Comparison of ENCODE assay signal across 36 cellular contexts in the genomic region with DNA sequence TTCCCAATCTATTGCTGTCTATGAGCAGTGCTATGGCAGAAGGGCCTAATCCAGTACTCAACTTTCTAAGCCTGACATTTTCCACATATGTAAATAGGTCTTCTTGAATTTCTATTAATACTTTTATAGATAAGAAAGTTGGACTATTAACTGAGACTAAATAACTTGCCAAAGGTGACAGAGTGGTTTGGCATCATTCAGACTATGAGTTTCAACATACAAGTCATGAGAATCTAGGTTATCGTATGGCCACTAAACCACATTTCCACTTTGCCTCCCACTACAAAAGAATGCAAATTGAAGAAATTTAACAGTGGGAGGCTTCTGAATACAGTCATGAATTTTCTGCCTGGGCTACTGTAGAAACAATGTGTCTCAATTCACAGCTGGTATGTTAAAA.
"Had no signal": no experiment of that assay in that cellular context is flagged by ENCODE, and none has a peak within 500 bp of the region (broad histone marks: within the 10 kb centered on the region; RNA-seq: fewer than 3 reads in every experiment).

No MANE protein-coding gene starts in this region.

- H3K4me1 ChIP-seq: Peyer's patch had no signal

- H3K4me2 ChIP-seq: KMS-11 had no signal

- H3K27me3 Mint-ChIP-seq: activated B cell treated with CpG ODN at 0.5 μM for 24 hours; activated CD4-positive, alpha-beta memory T cell treated with anti-CD3 and anti-CD28 coated beads for 36 hours; activated naive CD4-positive, alpha-beta T cell treated with anti-CD3 and anti-CD28 coated beads, Interleukin-2, amount 10 ng/mL, durations not matched to agents 7 days and 5 days; activated naive CD8-positive, alpha-beta T cell; activated naive CD8-positive, alpha-beta T cell treated with anti-CD3 and anti-CD28 coated beads, Interleukin-2, amount 50 U/mL, for 24 hours; brain had no signal

- H3K9me3 Mint-ChIP-seq: activated B cell treated with CpG ODN at 0.5 μM for 24 hours; activated CD4-positive, alpha-beta memory T cell treated with anti-CD3 and anti-CD28 coated beads for 36 hours; activated naive CD4-positive, alpha-beta T cell treated with anti-CD3 and anti-CD28 coated beads, Interleukin-2, amount 10 ng/mL, durations not matched to agents 7 days and 5 days; activated naive CD8-positive, alpha-beta T cell treated with anti-CD3 and anti-CD28 coated beads, Interleukin-2, amount 50 U/mL, for 24 hours; activated T-cell treated with anti-CD3 and anti-CD28 coated beads, Interleukin-2, amount 50 U/mL, for 4 hours; activated T-helper 1 cell treated with anti-CD3 and anti-CD28 coated beads, Interleukin-12 subunit alpha, Interleukin-12 subunit beta, Interleukin-2, Interleukin-4 antibody, amounts not matched to agents 30 ng/mL and 10 ng/mL and 1 ng/mL, durations not matched to agents 14 hours and 24 hours and 36 hours; brain had no signal

- H3K4me3 ChIP-seq: Peyer's patch had no signal

- H3K9ac ChIP-seq: KMS-11 had no signal

- FAIRE-seq: bronchial epithelial cell had no signal

- H3K9me3 ChIP-seq: Peyer's patch had no signal

- H3K27ac Mint-ChIP-seq: activated B cell treated with CpG ODN at 0.5 μM for 24 hours; activated CD4-positive, alpha-beta memory T cell treated with anti-CD3 and anti-CD28 coated beads for 36 hours; activated naive CD4-positive, alpha-beta T cell treated with anti-CD3 and anti-CD28 coated beads, Interleukin-2, amount 10 ng/mL, durations not matched to agents 7 days and 5 days; activated naive CD8-positive, alpha-beta T cell; activated naive CD8-positive, alpha-beta T cell treated with anti-CD3 and anti-CD28 coated beads, Interleukin-2, amount 50 U/mL, for 24 hours; activated T-helper 1 cell treated with anti-CD3 and anti-CD28 coated beads, Interleukin-12 subunit alpha, Interleukin-12 subunit beta, Interleukin-2, Interleukin-4 antibody, amounts not matched to agents 30 ng/mL and 10 ng/mL and 1 ng/mL, durations not matched to agents 14 hours and 24 hours and 36 hours; brain had no signal

- H3K4me3 Mint-ChIP-seq: activated B cell treated with CpG ODN at 0.5 μM for 24 hours; activated CD4-positive, alpha-beta memory T cell treated with anti-CD3 and anti-CD28 coated beads for 36 hours; activated naive CD4-positive, alpha-beta T cell treated with anti-CD3 and anti-CD28 coated beads, Interleukin-2, amount 10 ng/mL, durations not matched to agents 7 days and 5 days; activated naive CD8-positive, alpha-beta T cell; activated naive CD8-positive, alpha-beta T cell treated with anti-CD3 and anti-CD28 coated beads, Interleukin-2, amount 50 U/mL, for 24 hours; activated T-cell treated with anti-CD3 and anti-CD28 coated beads, Interleukin-2, amount 50 U/mL, for 4 hours; activated T-helper 1 cell treated with anti-CD3 and anti-CD28 coated beads, Interleukin-12 subunit alpha, Interleukin-12 subunit beta, Interleukin-2, Interleukin-4 antibody, amounts not matched to agents 30 ng/mL and 10 ng/mL and 1 ng/mL, durations not matched to agents 14 hours and 24 hours and 36 hours; brain had no signal

- H3K4me1 Mint-ChIP-seq: activated B cell treated with CpG ODN at 0.5 μM for 24 hours; activated naive CD4-positive, alpha-beta T cell treated with anti-CD3 and anti-CD28 coated beads, Interleukin-2, amount 10 ng/mL, durations not matched to agents 7 days and 5 days; activated naive CD8-positive, alpha-beta T cell treated with anti-CD3 and anti-CD28 coated beads, Interleukin-2, amount 50 U/mL, for 24 hours; brain had no signal

- H3K36me3 ChIP-seq: Peyer's patch had no signal

- H3K27me3 ChIP-seq: Peyer's patch had no signal

- ATAC-seq: activated naive CD8-positive, alpha-beta T cell treated with anti-CD3 and anti-CD28 coated beads, Interleukin-2, amount 50 U/mL, for 24 hours; activated T-cell treated with anti-CD3 and anti-CD28 coated beads, Interleukin-2, amount 50 U/mL, for 4 hours; PC-3 had no signal

- H3K27ac ChIP-seq: KMS-11, Peyer's patch, VCaP had no signal

- H3K36me3 Mint-ChIP-seq: activated CD4-positive, alpha-beta memory T cell treated with anti-CD3 and anti-CD28 coated beads for 36 hours; activated naive CD4-positive, alpha-beta T cell treated with anti-CD3 and anti-CD28 coated beads, Interleukin-2, amount 10 ng/mL, durations not matched to agents 7 days and 5 days; activated naive CD8-positive, alpha-beta T cell; brain had no signal

- DNase-seq: activated B cell treated with CpG ODN at 0.5 μM for 24 hours; activated CD4-positive, alpha-beta memory T cell treated with anti-CD3 and anti-CD28 coated beads for 36 hours; activated CD4-positive, alpha-beta T cell treated with anti-CD3 and anti-CD28 coated beads for 4 hours; activated CD4-positive, alpha-beta T cell treated with anti-CD3 and anti-CD28 coated beads, Interleukin-2, amount 50 U/mL, for 1 hour; activated CD4-positive, CD25-positive, alpha-beta regulatory T cell treated with anti-CD3 and anti-CD28 coated beads, Interleukin-2, amount 50 U/mL, for 72 hours; activated CD8-positive, alpha-beta memory T cell treated with anti-CD3 and anti-CD28 coated beads, Interleukin-2, amount 50 U/mL, for 4 hours; activated effector memory CD4-positive, alpha-beta T cell treated with Interleukin-2 at 50 U/mL for 16 hours; activated naive CD4-positive, alpha-beta T cell treated with anti-CD3 and anti-CD28 coated beads, Interleukin-2, amount 10 ng/mL, durations not matched to agents 7 days and 5 days; activated naive CD8-positive, alpha-beta T cell treated with anti-CD3 and anti-CD28 coated beads, Interleukin-2, amount 50 U/mL, for 24 hours; activated T-cell treated with anti-CD3 and anti-CD28 coated beads for 4 hours; activated T-cell treated with anti-CD3 and anti-CD28 coated beads, Interleukin-2, amount 50 U/mL, for 4 hours; anterior cingulate cortex; caudate nucleus; MM.1S; MV-4-11; NCI-H1092; NCI-H1436 treated with DMSO at 0.1 percent for 48 hours; NCI-H1694 treated with DMSO at 0.1 percent for 48 hours; NCI-H2029; NCI-H345; NCI-H524 treated with DMSO at 0.1 percent for 48 hours; NCI-H748 treated with DMSO at 0.1 percent for 48 hours; NK-92 treated with Interleukin-12 subunit alpha and Interleukin-12 subunit beta, amount 100 ng/mL, for 24 hours; PC-3; Peyer's patch; RPMI8226; SW 1271; T-helper 1 cell; T-helper 2 cell; T-helper 9 cell had no signal
